8 cellular contexts compared by ENCODE assay signal in the genomic region with DNA sequence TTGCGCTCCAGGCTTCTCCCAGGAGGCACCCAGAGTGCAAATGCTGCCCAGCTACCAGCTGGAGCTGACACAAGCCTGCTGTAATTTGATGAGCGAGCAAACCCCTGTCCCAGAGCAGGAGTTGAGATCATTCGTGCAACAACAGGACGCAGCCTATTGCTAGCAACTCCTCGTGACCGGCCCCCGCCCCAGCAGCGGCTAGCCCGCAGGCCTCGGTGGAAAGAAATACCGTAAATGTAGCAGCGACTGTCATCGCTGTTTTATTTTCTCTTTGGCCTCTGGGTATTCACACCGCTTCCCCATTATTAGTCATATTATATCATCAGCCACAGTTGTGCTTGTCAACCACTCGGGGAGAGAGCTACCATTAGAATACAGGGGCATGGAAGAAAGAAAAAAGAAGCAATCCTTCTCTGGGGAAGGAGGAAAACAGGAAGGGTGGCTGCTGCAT. TPM values are rescaled to one million over a fixed set of nuclear protein-coding genes. Genes with fewer than 3 reads are reported as not detected.
A peak's percentile ranks its signal among the peaks of the same experiment; 100 is the strongest.
DNase-seq lines count a peak whose midpoint lies in the region; ATAC-seq and TF ChIP-seq lines count a peak whose summit lies in the region.

No MANE protein-coding gene starts in this region.

- intact Hi-C loops in esophagus muscularis mucosa (cut with DNase I) (no loop called here), sigmoid colon (cut with DNase I) (no loop called here), A673 (cut with micrococcal nuclease; ENCODE audit: unreplicated experiment) (no loop called here)

- 69% methylated on average over 15 of the region's 15 CpGs for WGBS in esophagus muscularis mucosa
- WGBS in sigmoid colon, 2 donors: 55 to 82% methylated on average over 15 of the region's 15 CpGs

- H3K4me1 ChIP-seq in esophagus muscularis mucosa (peaks cover 0 to 7% (median 0%) of the 10 kb centered on the region in 4 donors), sigmoid colon (no peaks in the 10 kb centered on the region), A673 (ENCODE audit: insufficient read depth, low read length, poor library complexity, severe bottlenecking) (no peaks in the 10 kb centered on the region)

- H3K4me3 ChIP-seq in esophagus muscularis mucosa: peak overlapping the region in 3 of 4 donors; percentile 7 to 12 (median 12)
- peak overlapping the region in 2 of 4 donors; percentile 12 to 17 for H3K4me3 ChIP-seq in sigmoid colon
- no peak overlapping the region for H3K4me3 ChIP-seq in A673 (ENCODE audit: low read depth, low read length, poor library complexity, severe bottlenecking)

- H3K27me3 ChIP-seq in esophagus muscularis mucosa (no peaks in the 10 kb centered on the region), sigmoid colon (no peaks in the 10 kb centered on the region), A673 (replicated peaks; ENCODE audit: insufficient read depth, low read depth, low read length, poor library complexity) (no peaks in the 10 kb centered on the region)

- TF ChIP-seq POLR2A in esophagus muscularis mucosa (IDR thresholded peaks at IDR 0.05; ENCODE audit: low read depth): no peak
- no peak for TF ChIP-seq POLR2A in sigmoid colon (IDR thresholded peaks at IDR 0.05)

- H3K9me3 ChIP-seq in esophagus muscularis mucosa (peaks cover 0 to 4% (median 0%) of the 10 kb centered on the region in 4 donors), sigmoid colon (no peaks in the 10 kb centered on the region), A673 (ENCODE audit: low read depth, low read length, poor library complexity, severe bottlenecking) (no peaks in the 10 kb centered on the region)

- H3K27ac ChIP-seq in esophagus muscularis mucosa (replicated peaks in 1 of 4) (peak overlapping the region in 3 of 4 donors; percentile 40 to 59 (median 43)), sigmoid colon (peak overlapping the region in 3 of 4 donors; percentile 46 to 55 (median 50)), A673 (ENCODE audit: low read depth, low read length, poor library complexity, severe bottlenecking) (no peak overlapping the region)

- ATAC-seq in HG03025 (IDR thresholded peaks at IDR 0.05; ENCODE audit: low FRiP score, unreplicated experiment) (no peak), HG03457 (IDR thresholded peaks at IDR 0.05; ENCODE audit: unreplicated experiment) (no peak), HG03520 (IDR thresholded peaks at IDR 0.05; ENCODE audit: unreplicated experiment) (no peak)

- no TSS peak for BruUV-seq in A673 (replicated peaks; lab: Mats Ljungman, UMichigan)

- TF ChIP-seq EP300 in esophagus muscularis mucosa (IDR thresholded peaks at IDR 0.05) (no peak), sigmoid colon (IDR thresholded peaks at IDR 0.05) (no peak)

- TF ChIP-seq CTCF in esophagus muscularis mucosa (IDR thresholded peaks at IDR 0.05) (no peak), sigmoid colon (IDR thresholded peaks at IDR 0.05) (no peak), A673 (conservative IDR thresholded peaks at IDR 0.05; ENCODE audit: low read depth, low read length) (no peak)

- POLR2A ChIA-PET in A673 (lab: Charles Lee; ENCODE audit: low non-redundant PET): no interaction called here

- DNase-seq in HCEC 1CT: peak; percentile 41
- DNase-seq in T-helper 9 cell: peak; percentile 11
- no peak for DNase-seq in esophagus muscularis mucosa (ENCODE audit: extremely low spot score)
- DNase-seq in sigmoid colon: peak; percentile 84
- no peak for DNase-seq in A673 (ENCODE audit: low spot score)

- H3K36me3 ChIP-seq in esophagus muscularis mucosa (no peaks in the 10 kb centered on the region), sigmoid colon (no peaks in the 10 kb centered on the region), A673 (ENCODE audit: insufficient read depth, low read length, poor library complexity, severe bottlenecking) (no peaks in the 10 kb centered on the region)

- CTCF ChIA-PET in A673 (lab: Charles Lee): no interaction called here

RNA-seq across cellular contexts. Expression of gene ATXN10, which starts 59.2 kb away (rescaled TPM):
- 100 to 1,000 TPM in 2 of 4 donors, 10 to 100 TPM in 2; 67.5 to 126 (median 91.2) TPM for total RNA-seq in esophagus muscularis mucosa
- 100 to 1,000 TPM; 160 to 187 (median 185) TPM for total RNA-seq in sigmoid colon
- polyA plus RNA-seq in sigmoid colon: 10 to 100 TPM; 37.9 to 49.3 (median 46.2) TPM
- total RNA-seq in A673 (2021): 271 and 294 TPM in 2 replicates

Comparison
In these comparisons a context has a peak if more than half of its experiments do, and no peak if none do; other contexts are left out.
1. DNase-seq: peak in HCEC 1CT (single experiment), T-helper 9 cell (single experiment) and sigmoid colon (single experiment); none in esophagus muscularis mucosa (single experiment) and A673 (single experiment).